ENCODE assay signal across 8 cellular contexts in genomic region chr10:93376372-93377296, GRCh38.
DNase-seq lines count a peak whose midpoint lies in the region; ATAC-seq lines count a peak whose summit lies in the region.

No MANE protein-coding gene starts in this region.

- H3K27me3 ChIP-seq in aorta (ENCODE audit: control insufficient read depth in 1 of 2, insufficient read depth in 2 of 2, low read length in 1 of 2) = no peaks in the 10 kb centered on the region

- no peak overlapping the region for H3K4me3 Mint-ChIP-seq in activated T-cell treated with anti-CD3 and anti-CD28 coated beads, Interleukin-2, amount 50 U/mL, for 72 hours
- H3K4me3 Mint-ChIP-seq in natural killer cell treated with Interleukin-12 subunit alpha and Interleukin-12 subunit beta and Interleukin-15 and Interleukin-18, amount 100 ng/mL, for 72 hours = no peak overlapping the region

- peak overlapping the region; percentile 82 for H3K27ac Mint-ChIP-seq in activated T-cell treated with anti-CD3 and anti-CD28 coated beads, Interleukin-2, amount 50 U/mL, for 72 hours
- H3K27ac Mint-ChIP-seq in natural killer cell treated with Interleukin-12 subunit alpha and Interleukin-12 subunit beta and Interleukin-15 and Interleukin-18, amount 100 ng/mL, for 72 hours = no peak overlapping the region

- H3K4me1 ChIP-seq in aorta (ENCODE audit: control insufficient read depth in 1 of 2, insufficient read depth in 2 of 2, low read length in 2 of 2) = peaks cover 7 to 9% of the 10 kb centered on the region in 2 donors

- intact Hi-C loops in aorta (cut with DNase I) = loop anchor here (1.0 to 5.0 kb wide), 5 partner anchors 60 to 134 kb away; partner anchors contain the start of genes CEP55 (in 1 of the 2) and MYOF (in 1 of the 2)

- no peaks in the 10 kb centered on the region for H3K9me3 Mint-ChIP-seq in activated T-cell treated with anti-CD3 and anti-CD28 coated beads, Interleukin-2, amount 50 U/mL, for 72 hours
- H3K9me3 Mint-ChIP-seq in natural killer cell treated with Interleukin-12 subunit alpha and Interleukin-12 subunit beta and Interleukin-15 and Interleukin-18, amount 100 ng/mL, for 72 hours = no peaks in the 10 kb centered on the region

- WGBS in aorta, 2 donors = 6 to 7% methylated on average over 10 of the region's 10 CpGs

- peak; percentile 16 for DNase-seq in activated CD4-positive, CD25-positive, alpha-beta regulatory T cell treated with anti-CD3 and anti-CD28 coated beads, Interleukin-2, amount 50 U/mL, for 16 hours (ENCODE audit: low read depth, low spot score)
- DNase-seq in activated CD4-positive, CD25-positive, alpha-beta regulatory T cell treated with anti-CD3 and anti-CD28 coated beads, Interleukin-2, amount 50 U/mL, for 72 hours = no peak
- DNase-seq in NCI-H774 (lab: John Stamatoyannopoulos, UW) (peak; percentile 7), fibroblast of the conjunctiva (ENCODE audit: low read depth) (peak; percentile 86), aorta (peak; percentile 67 to 75)
- peak; percentile 52 to 65 for DNase-seq in activated T-cell treated with anti-CD3 and anti-CD28 coated beads, Interleukin-2, amount 50 U/mL, for 72 hours
- peak; percentile 72 for DNase-seq in natural killer cell treated with Interleukin-12 subunit alpha and Interleukin-12 subunit beta and Interleukin-15 and Interleukin-18, amount 100 ng/mL, for 72 hours (ENCODE audit: low spot score)

- peak overlapping the region in 1 of 2 donors; percentile 26 for H3K4me3 ChIP-seq in aorta (ENCODE audit: low read length in 2 of 2)

- H3K36me3 Mint-ChIP-seq in activated T-cell treated with anti-CD3 and anti-CD28 coated beads, Interleukin-2, amount 50 U/mL, for 72 hours (ENCODE audit: insufficient read depth in 2 of 2) = peaks cover 8 to 15% of the 10 kb centered on the region in 2 donors
- no peaks in the 10 kb centered on the region for H3K36me3 Mint-ChIP-seq in natural killer cell treated with Interleukin-12 subunit alpha and Interleukin-12 subunit beta and Interleukin-15 and Interleukin-18, amount 100 ng/mL, for 72 hours

- ATAC-seq in HG03342 (IDR thresholded peaks at IDR 0.05; ENCODE audit: unreplicated experiment) (peak; percentile 56), aorta (ENCODE audit: low FRiP score) (peak; percentile 92)
- ATAC-seq in activated T-cell treated with anti-CD3 and anti-CD28 coated beads, Interleukin-2, amount 50 U/mL, for 72 hours (replicated peaks in 1 of 2) = peak; percentile 24 to 27
- peak in 1 of 2 donors; percentile 75 for ATAC-seq in natural killer cell treated with Interleukin-12 subunit alpha and Interleukin-12 subunit beta and Interleukin-15 and Interleukin-18, amount 100 ng/mL, for 72 hours

- H3K27me3 Mint-ChIP-seq in activated T-cell treated with anti-CD3 and anti-CD28 coated beads, Interleukin-2, amount 50 U/mL, for 72 hours (ENCODE audit: low read depth) = no peaks in the 10 kb centered on the region
- peaks cover 0 to 11% of the 10 kb centered on the region in 2 donors for H3K27me3 Mint-ChIP-seq in natural killer cell treated with Interleukin-12 subunit alpha and Interleukin-12 subunit beta and Interleukin-15 and Interleukin-18, amount 100 ng/mL, for 72 hours

- H3K27ac ChIP-seq in aorta (ENCODE audit: low read depth in 1 of 2, low read length in 2 of 2) = peak overlapping the region; percentile 86 to 98

- H3K9me3 ChIP-seq in aorta (ENCODE audit: control insufficient read depth, low read length) = no peaks in the 10 kb centered on the region

- peaks cover 47% of the 10 kb centered on the region for H3K4me1 Mint-ChIP-seq in activated T-cell treated with anti-CD3 and anti-CD28 coated beads, Interleukin-2, amount 50 U/mL, for 72 hours (ENCODE audit: low read depth)
- H3K4me1 Mint-ChIP-seq in natural killer cell treated with Interleukin-12 subunit alpha and Interleukin-12 subunit beta and Interleukin-15 and Interleukin-18, amount 100 ng/mL, for 72 hours (ENCODE audit: low read depth in 2 of 2) = peaks cover 3 to 19% of the 10 kb centered on the region in 2 donors

- H3K36me3 ChIP-seq in aorta (ENCODE audit: control insufficient read depth in 1 of 2, insufficient read depth in 2 of 2, low read length in 1 of 2) = peaks cover 8 to 12% of the 10 kb centered on the region in 2 donors
